ENCODE assay signal across 9 cellular contexts in genomic region chr5:109740329-109740728, GRCh38. TPM values are rescaled to one million over a fixed set of nuclear protein-coding genes. Genes with fewer than 3 reads are reported as not detected.
DNase-seq lines count a peak whose midpoint lies in the region; ATAC-seq and TF ChIP-seq lines count a peak whose summit lies in the region.
"Had no signal": no experiment of that assay in that cellular context is flagged by ENCODE, and none has a peak within 500 bp of the region (broad histone marks: within the 10 kb centered on the region; RNA-seq: fewer than 3 reads in every experiment).

No MANE protein-coding gene starts in this region.

- H3F3A ChIP-seq in PC-9 (ENCODE audit: insufficient read depth, low read depth), result peaks cover 10% of the 10 kb centered on the region

- H2AFZ ChIP-seq in PC-9, result no peak overlapping the region

- no TSS peak for BruUV-seq in PC-9 (replicated peaks; lab: Mats Ljungman, UMichigan)

- H3K4me3 ChIP-seq in PC-9, result no peak overlapping the region
- H3K4me3 ChIP-seq: heart left ventricle had no signal

- POLR2A ChIA-PET in PC-9 (lab: Charles Lee; ENCODE audit: unreplicated experiment), result interaction anchor here (0.5 to 0.7 kb wide), 3 partner anchors 328 to 1387 kb away, joined by 3 to 7 read pairs (median 4); no protein-coding TSS in a partner anchor

- H3K27me3 ChIP-seq in PC-9 (ENCODE audit: insufficient read depth, low read depth), result no peaks in the 10 kb centered on the region
- H3K27me3 ChIP-seq: heart left ventricle had no signal

- H3K9me3 ChIP-seq in PC-9 (ENCODE audit: insufficient read depth, low read depth), result no peaks in the 10 kb centered on the region
- H3K9me3 ChIP-seq: heart left ventricle had no signal

- H3K4me1 ChIP-seq in PC-9 (replicated peaks; ENCODE audit: insufficient read depth), result peaks cover 29% of the 10 kb centered on the region

- DNase-seq in PC-9, result peak in 1 of 2 experiments; percentile 39
- DNase-seq in kidney glomerular epithelial cell (lab: John Stamatoyannopoulos, UW), result peak; percentile 37
- no peak for DNase-seq in central memory CD4-positive, alpha-beta T cell
- no peak for DNase-seq in NCI-H2081 (lab: John Stamatoyannopoulos, UW)
- DNase-seq in NCI-H146 (lab: John Stamatoyannopoulos, UW), result no peak
- no peak for DNase-seq in SIG-M5 treated with dmso at 0.1 percent for 504 hours (lab: John Stamatoyannopoulos, UW; ENCODE audit: unreplicated experiment)

- no peak overlapping the region for H3K27ac ChIP-seq in PC-9

- peak overlapping the region; percentile 57 for H3K4me2 ChIP-seq in PC-9

- H3K79me2 ChIP-seq in PC-9 (ENCODE audit: low read depth), result no peaks in the 10 kb centered on the region

- no peaks in the 10 kb centered on the region for H4K20me1 ChIP-seq in PC-9 (ENCODE audit: insufficient read depth)

- intact Hi-C loops in PC-9 (cut with micrococcal nuclease; ENCODE audit: unreplicated experiment), result loop anchor here (5.0 kb wide), 1 partner anchor 993 kb away; the partner anchor contains the start of gene FER

- H3K36me3 ChIP-seq in PC-9 (ENCODE audit: low read depth), result no peaks in the 10 kb centered on the region

- TF ChIP-seq CTCF in PC-9 (conservative IDR thresholded peaks at IDR 0.05), result no peak

- CTCF ChIA-PET in PC-9 (lab: Charles Lee), result interaction anchor here (0.6 to 1.3 kb wide), 2 partner anchors 52 to 1054 kb away, joined by 3 to 6 read pairs; no protein-coding TSS in a partner anchor

- no peaks in the 10 kb centered on the region for H3K9me2 ChIP-seq in PC-9 (ENCODE audit: insufficient read depth)

- ATAC-seq in GM18873 (IDR thresholded peaks at IDR 0.05; ENCODE audit: low FRiP score, unreplicated experiment) (peak; percentile 62), HG02623 (IDR thresholded peaks at IDR 0.05; ENCODE audit: unreplicated experiment) (peak; percentile 88)

RNA-seq across cellular contexts. Expression of gene MAN2A1, which starts 50.6 kb away (rescaled TPM):
- 26.3 and 27.3 TPM in 2 replicates for total RNA-seq in PC-9 (2021)
